1 cellular context compared by ENCODE assay signal in the genomic region with DNA sequence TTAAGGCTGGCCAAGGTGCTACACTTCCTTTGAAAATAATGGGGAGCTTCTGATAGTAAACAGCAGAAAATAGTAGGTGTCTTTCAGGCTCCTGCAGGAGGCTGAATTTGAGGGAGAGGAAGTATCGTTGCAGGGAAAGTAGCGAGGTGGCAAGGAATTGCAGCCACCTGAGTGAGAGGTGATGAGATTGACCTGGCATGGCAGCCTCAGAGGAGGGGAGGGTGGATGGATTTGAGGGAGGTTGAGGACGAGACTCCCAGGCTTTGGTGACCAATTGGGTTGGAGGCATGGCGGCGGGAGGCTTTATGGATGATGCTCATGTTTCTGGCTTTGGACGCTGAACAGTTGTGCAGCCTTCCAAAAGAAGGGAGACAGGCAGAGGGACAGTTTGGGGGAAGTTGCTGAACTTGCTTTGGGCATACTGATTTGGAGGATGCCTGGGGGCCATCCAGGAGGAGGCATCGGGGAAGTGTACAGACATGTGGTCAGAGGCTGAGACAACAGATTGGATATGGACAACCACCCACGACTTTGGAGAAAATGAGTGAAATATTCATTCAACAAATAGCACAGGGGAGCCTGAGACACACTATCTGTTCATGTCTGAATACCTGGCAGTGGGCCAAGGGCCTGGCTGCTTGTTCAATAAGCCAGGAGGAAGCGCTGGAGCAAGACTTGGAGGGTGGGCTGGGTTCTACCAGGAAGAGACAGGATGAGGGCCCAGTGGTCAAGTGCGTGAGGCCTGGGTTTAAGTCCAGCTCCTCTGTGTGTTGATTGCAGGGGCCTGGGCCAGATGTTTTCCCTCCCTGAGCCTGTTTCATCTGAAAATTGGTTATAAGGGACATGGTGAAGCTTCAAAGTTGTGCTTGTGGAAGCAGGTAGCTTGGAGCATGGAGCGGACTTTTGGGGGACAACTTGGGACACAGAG.
A peak's percentile ranks its signal among the peaks of the same experiment; 100 is the strongest.
TF ChIP-seq lines count a peak whose summit lies in the region.

No MANE protein-coding gene starts in this region.

TF ChIP-seq in HepG2, 621 proteins besides CTCF, POLR2A, EP300 and RAD21 (continued from another document and continues in another):
- TF ChIP-seq, protein P1, sequence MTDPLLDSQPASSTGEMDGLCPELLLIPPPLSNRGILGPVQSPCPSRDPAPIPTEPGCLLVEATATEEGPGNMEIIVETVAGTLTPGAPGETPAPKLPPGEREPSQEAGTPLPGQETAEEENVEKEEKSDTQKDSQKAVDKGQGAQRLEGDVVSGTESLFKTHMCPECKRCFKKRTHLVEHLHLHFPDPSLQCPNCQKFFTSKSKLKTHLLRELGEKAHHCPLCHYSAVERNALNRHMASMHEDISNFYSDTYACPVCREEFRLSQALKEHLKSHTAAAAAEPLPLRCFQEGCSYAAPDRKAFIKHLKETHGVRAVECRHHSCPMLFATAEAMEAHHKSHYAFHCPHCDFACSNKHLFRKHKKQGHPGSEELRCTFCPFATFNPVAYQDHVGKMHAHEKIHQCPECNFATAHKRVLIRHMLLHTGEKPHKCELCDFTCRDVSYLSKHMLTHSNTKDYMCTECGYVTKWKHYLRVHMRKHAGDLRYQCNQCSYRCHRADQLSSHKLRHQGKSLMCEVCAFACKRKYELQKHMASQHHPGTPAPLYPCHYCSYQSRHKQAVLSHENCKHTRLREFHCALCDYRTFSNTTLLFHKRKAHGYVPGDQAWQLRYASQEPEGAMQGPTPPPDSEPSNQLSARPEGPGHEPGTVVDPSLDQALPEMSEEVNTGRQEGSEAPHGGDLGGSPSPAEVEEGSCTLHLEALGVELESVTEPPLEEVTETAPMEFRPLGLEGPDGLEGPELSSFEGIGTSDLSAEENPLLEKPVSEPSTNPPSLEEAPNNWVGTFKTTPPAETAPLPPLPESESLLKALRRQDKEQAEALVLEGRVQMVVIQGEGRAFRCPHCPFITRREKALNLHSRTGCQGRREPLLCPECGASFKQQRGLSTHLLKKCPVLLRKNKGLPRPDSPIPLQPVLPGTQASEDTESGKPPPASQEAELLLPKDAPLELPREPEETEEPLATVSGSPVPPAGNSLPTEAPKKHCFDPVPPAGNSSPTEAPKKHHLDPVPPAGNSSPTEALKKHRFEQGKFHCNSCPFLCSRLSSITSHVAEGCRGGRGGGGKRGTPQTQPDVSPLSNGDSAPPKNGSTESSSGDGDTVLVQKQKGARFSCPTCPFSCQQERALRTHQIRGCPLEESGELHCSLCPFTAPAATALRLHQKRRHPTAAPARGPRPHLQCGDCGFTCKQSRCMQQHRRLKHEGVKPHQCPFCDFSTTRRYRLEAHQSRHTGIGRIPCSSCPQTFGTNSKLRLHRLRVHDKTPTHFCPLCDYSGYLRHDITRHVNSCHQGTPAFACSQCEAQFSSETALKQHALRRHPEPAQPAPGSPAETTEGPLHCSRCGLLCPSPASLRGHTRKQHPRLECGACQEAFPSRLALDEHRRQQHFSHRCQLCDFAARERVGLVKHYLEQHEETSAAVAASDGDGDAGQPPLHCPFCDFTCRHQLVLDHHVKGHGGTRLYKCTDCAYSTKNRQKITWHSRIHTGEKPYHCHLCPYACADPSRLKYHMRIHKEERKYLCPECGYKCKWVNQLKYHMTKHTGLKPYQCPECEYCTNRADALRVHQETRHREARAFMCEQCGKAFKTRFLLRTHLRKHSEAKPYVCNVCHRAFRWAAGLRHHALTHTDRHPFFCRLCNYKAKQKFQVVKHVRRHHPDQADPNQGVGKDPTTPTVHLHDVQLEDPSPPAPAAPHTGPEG (CRISPR knock-in tag; IDR thresholded peaks at IDR 0.05): no peak; the same call in 1 of the 2 replicates
- TF ChIP-seq RFX5 (IDR thresholded peaks at IDR 0.05; ENCODE audit: low read depth, low read length) (no peak), ZNF549 (CRISPR knock-in tag; IDR thresholded peaks at IDR 0.05) (no peak), ZNF782 (CRISPR knock-in tag; IDR thresholded peaks at IDR 0.05; ENCODE audit: borderline replicate concordance) (0 out of 2 replicates have a peak, but pooled peaks have one; percentile 6), ZNF264 (CRISPR knock-in tag; IDR thresholded peaks at IDR 0.05) (no peak), ZSCAN12 (CRISPR knock-in tag; IDR thresholded peaks at IDR 0.05) (no peak), GATA4 (IDR thresholded peaks at IDR 0.05; ENCODE audit: borderline replicate concordance, low read depth) (no peak), PCBP2 (optimal IDR thresholded peaks at IDR 0.05; ENCODE audit: low read depth, low read length, poor library complexity, severe bottlenecking) (no peak), MLLT10 (CRISPR knock-in tag; IDR thresholded peaks at IDR 0.05) (no peak), ZNF451 (CRISPR knock-in tag; IDR thresholded peaks at IDR 0.05) (no peak), BHLHE40 (IDR thresholded peaks at IDR 0.05; ENCODE audit: low read length) (no peak), ZKSCAN8 (CRISPR knock-in tag; IDR thresholded peaks at IDR 0.05; ENCODE audit: borderline replicate concordance) (no peak), ZNF160 (CRISPR knock-in tag; IDR thresholded peaks at IDR 0.05) (no peak), KLF15 (CRISPR knock-in tag; IDR thresholded peaks at IDR 0.05; ENCODE audit: borderline replicate concordance) (no peak), TCF7L2 (IDR thresholded peaks at IDR 0.05; ENCODE audit: low read depth, low read length) (no peak), TEAD3 (CRISPR knock-in tag; optimal IDR thresholded peaks at IDR 0.05; ENCODE audit: borderline replicate concordance) (no peak), ZIK1 (CRISPR knock-in tag; IDR thresholded peaks at IDR 0.05; ENCODE audit: borderline replicate concordance, low read depth) (0 out of 2 replicates have a peak, but pooled peaks have one; percentile 21), MEF2D (CRISPR knock-in tag; IDR thresholded peaks at IDR 0.05) (peak; percentile 46; the same call in 1 of the 2 replicates), KDM4B (CRISPR knock-in tag; IDR thresholded peaks at IDR 0.05) (no peak), HNF4G (IDR thresholded peaks at IDR 0.05; ENCODE audit: borderline replicate concordance, low read depth, low read length) (0 out of 2 replicates have a peak, but pooled peaks have one; percentile 41), HNF4G (CRISPR knock-in tag; IDR thresholded peaks at IDR 0.05; ENCODE audit: borderline replicate concordance, low read depth) (0 out of 2 replicates have a peak, but pooled peaks have one; percentile 11), ZNF205 (CRISPR knock-in tag; IDR thresholded peaks at IDR 0.05) (no peak), HDAC2 (CRISPR knock-in tag; IDR thresholded peaks at IDR 0.05) (0 out of 2 replicates have a peak, but pooled peaks have one; percentile 48)
- TF ChIP-seq, protein P2, sequence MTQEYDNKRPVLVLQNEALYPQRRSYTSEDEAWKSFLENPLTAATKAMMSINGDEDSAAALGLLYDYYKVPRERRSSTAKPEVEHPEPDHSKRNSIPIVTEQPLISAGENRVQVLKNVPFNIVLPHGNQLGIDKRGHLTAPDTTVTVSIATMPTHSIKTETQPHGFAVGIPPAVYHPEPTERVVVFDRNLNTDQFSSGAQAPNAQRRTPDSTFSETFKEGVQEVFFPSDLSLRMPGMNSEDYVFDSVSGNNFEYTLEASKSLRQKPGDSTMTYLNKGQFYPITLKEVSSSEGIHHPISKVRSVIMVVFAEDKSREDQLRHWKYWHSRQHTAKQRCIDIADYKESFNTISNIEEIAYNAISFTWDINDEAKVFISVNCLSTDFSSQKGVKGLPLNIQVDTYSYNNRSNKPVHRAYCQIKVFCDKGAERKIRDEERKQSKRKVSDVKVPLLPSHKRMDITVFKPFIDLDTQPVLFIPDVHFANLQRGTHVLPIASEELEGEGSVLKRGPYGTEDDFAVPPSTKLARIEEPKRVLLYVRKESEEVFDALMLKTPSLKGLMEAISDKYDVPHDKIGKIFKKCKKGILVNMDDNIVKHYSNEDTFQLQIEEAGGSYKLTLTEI (CRISPR knock-in tag; conservative IDR thresholded peaks at IDR 0.05): no peak
- TF ChIP-seq, protein P3, sequence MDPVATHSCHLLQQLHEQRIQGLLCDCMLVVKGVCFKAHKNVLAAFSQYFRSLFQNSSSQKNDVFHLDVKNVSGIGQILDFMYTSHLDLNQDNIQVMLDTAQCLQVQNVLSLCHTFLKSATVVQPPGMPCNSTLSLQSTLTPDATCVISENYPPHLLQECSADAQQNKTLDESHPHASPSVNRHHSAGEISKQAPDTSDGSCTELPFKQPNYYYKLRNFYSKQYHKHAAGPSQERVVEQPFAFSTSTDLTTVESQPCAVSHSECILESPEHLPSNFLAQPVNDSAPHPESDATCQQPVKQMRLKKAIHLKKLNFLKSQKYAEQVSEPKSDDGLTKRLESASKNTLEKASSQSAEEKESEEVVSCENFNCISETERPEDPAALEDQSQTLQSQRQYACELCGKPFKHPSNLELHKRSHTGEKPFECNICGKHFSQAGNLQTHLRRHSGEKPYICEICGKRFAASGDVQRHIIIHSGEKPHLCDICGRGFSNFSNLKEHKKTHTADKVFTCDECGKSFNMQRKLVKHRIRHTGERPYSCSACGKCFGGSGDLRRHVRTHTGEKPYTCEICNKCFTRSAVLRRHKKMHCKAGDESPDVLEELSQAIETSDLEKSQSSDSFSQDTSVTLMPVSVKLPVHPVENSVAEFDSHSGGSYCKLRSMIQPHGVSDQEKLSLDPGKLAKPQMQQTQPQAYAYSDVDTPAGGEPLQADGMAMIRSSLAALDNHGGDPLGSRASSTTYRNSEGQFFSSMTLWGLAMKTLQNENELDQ (CRISPR knock-in tag; IDR thresholded peaks at IDR 0.05; ENCODE audit: borderline replicate concordance): no peak
- TF ChIP-seq, protein P4, sequence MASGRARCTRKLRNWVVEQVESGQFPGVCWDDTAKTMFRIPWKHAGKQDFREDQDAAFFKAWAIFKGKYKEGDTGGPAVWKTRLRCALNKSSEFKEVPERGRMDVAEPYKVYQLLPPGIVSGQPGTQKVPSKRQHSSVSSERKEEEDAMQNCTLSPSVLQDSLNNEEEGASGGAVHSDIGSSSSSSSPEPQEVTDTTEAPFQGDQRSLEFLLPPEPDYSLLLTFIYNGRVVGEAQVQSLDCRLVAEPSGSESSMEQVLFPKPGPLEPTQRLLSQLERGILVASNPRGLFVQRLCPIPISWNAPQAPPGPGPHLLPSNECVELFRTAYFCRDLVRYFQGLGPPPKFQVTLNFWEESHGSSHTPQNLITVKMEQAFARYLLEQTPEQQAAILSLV (CRISPR knock-in tag; IDR thresholded peaks at IDR 0.05; ENCODE audit: borderline replicate concordance): peak; percentile 78; the same call in 1 of the 2 replicates
- TF ChIP-seq, protein P5, sequence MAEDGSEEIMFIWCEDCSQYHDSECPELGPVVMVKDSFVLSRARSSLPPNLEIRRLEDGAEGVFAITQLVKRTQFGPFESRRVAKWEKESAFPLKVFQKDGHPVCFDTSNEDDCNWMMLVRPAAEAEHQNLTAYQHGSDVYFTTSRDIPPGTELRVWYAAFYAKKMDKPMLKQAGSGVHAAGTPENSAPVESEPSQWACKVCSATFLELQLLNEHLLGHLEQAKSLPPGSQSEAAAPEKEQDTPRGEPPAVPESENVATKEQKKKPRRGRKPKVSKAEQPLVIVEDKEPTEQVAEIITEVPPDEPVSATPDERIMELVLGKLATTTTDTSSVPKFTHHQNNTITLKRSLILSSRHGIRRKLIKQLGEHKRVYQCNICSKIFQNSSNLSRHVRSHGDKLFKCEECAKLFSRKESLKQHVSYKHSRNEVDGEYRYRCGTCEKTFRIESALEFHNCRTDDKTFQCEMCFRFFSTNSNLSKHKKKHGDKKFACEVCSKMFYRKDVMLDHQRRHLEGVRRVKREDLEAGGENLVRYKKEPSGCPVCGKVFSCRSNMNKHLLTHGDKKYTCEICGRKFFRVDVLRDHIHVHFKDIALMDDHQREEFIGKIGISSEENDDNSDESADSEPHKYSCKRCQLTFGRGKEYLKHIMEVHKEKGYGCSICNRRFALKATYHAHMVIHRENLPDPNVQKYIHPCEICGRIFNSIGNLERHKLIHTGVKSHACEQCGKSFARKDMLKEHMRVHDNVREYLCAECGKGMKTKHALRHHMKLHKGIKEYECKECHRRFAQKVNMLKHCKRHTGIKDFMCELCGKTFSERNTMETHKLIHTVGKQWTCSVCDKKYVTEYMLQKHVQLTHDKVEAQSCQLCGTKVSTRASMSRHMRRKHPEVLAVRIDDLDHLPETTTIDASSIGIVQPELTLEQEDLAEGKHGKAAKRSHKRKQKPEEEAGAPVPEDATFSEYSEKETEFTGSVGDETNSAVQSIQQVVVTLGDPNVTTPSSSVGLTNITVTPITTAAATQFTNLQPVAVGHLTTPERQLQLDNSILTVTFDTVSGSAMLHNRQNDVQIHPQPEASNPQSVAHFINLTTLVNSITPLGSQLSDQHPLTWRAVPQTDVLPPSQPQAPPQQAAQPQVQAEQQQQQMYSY (CRISPR knock-in tag; IDR thresholded peaks at IDR 0.05): peak; percentile 87
- TF ChIP-seq, protein P6, sequence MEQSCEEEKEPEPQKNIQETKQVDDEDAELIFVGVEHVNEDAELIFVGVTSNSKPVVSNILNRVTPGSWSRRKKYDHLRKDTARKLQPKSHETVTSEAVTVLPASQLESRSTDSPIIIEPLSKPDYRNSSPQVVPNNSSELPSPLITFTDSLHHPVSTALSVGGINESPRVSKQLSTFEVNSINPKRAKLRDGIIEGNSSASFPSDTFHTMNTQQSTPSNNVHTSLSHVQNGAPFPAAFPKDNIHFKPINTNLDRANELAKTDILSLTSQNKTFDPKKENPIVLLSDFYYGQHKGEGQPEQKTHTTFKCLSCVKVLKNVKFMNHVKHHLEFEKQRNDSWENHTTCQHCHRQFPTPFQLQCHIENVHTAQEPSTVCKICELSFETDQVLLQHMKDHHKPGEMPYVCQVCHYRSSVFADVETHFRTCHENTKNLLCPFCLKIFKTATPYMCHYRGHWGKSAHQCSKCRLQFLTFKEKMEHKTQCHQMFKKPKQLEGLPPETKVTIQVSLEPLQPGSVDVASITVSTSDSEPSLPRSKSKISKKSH (CRISPR knock-in tag; IDR thresholded peaks at IDR 0.05; ENCODE audit: borderline replicate concordance): no peak
- TF ChIP-seq, protein P7, sequence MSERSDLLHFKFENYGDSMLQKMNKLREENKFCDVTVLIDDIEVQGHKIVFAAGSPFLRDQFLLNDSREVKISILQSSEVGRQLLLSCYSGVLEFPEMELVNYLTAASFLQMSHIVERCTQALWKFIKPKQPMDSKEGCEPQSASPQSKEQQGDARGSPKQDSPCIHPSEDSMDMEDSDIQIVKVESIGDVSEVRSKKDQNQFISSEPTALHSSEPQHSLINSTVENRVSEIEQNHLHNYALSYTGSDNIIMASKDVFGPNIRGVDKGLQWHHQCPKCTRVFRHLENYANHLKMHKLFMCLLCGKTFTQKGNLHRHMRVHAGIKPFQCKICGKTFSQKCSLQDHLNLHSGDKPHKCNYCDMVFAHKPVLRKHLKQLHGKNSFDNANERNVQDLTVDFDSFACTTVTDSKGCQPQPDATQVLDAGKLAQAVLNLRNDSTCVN (CRISPR knock-in tag; IDR thresholded peaks at IDR 0.05; ENCODE audit: borderline replicate concordance): no peak
- TF ChIP-seq, protein P8, sequence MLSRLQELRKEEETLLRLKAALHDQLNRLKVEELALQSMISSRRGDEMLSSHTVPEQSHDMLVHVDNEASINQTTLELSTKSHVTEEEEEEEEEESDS (CRISPR knock-in tag; IDR thresholded peaks at IDR 0.05; ENCODE audit: borderline replicate concordance): no peak; the same call in 1 of the 2 replicates
- TF ChIP-seq, protein P9, sequence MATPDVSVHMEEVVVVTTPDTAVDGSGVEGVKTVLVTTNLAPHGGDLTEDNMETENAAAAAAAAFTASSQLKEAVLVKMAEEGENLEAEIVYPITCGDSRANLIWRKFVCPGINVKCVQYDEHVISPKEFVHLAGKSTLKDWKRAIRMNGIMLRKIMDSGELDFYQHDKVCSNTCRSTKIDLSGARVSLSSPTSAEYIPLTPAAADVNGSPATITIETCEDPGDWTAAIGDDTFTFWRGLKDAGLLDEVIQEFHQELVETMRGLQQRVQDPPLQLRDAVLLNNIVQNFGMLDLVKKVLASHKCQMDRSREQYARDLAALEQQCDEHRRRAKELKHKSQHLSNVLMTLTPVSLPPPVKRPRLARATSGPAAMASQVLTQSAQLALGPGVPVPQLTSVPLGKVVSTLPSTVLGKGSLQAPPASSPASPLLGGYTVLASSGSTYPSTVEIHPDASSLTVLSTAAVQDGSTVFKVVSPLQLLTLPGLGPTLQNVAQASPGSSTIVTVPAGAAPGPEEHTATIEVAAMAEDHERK (CRISPR knock-in tag; IDR thresholded peaks at IDR 0.05; ENCODE audit: low read depth): no peak
